ENCODE assay signal across 9 cellular contexts in genomic region chr2:224359569-224359968, GRCh38. TPM values are rescaled to one million over a fixed set of nuclear protein-coding genes. Genes with fewer than 3 reads are reported as not detected.
DNase-seq lines count a peak whose midpoint lies in the region; ATAC-seq and TF ChIP-seq lines count a peak whose summit lies in the region.
"Had no signal": no experiment of that assay in that cellular context is flagged by ENCODE, and none has a peak within 500 bp of the region (broad histone marks: within the 10 kb centered on the region; RNA-seq: fewer than 3 reads in every experiment).

No MANE protein-coding gene starts in this region.

- H3K27ac ChIP-seq in GM23338 (ENCODE audit: low read depth) (no peak overlapping the region), RWPE2 (ENCODE audit: poor library complexity, severe bottlenecking) (no peak overlapping the region), hepatocyte (no peak overlapping the region)

- no peak overlapping the region for H3K4me3 Mint-ChIP-seq in CD14-positive monocyte
- H3K4me3 Mint-ChIP-seq in GM23338: no peak overlapping the region

- 70% methylated on average over 3 of the region's 3 CpGs for WGBS in hepatocyte (ENCODE audit: low lambda C conversion rate, missing lambda C conversion rate)

- H3K36me3 Mint-ChIP-seq in CD14-positive monocyte: no peaks in the 10 kb centered on the region
- no peaks in the 10 kb centered on the region for H3K36me3 Mint-ChIP-seq in GM23338 (ENCODE audit: low read depth)

- H3K4me2 ChIP-seq in GM23338 (no peak overlapping the region), hepatocyte (no peak overlapping the region)

- no peaks in the 10 kb centered on the region for H3K9me2 ChIP-seq in GM23338 (ENCODE audit: insufficient read depth)
- H3K9me2 ChIP-seq in hepatocyte (replicated peaks; ENCODE audit: insufficient read depth): no peaks in the 10 kb centered on the region

- H3K9me3 Mint-ChIP-seq in CD14-positive monocyte: peaks cover 0 to 4% (median 0%) of the 10 kb centered on the region in 7 donors
- no peaks in the 10 kb centered on the region; the same call in 1 of the 3 replicates for H3K9me3 Mint-ChIP-seq in GM23338

- H4K20me1 ChIP-seq in GM23338 (replicated peaks; ENCODE audit: insufficient read depth): no peaks in the 10 kb centered on the region
- no peaks in the 10 kb centered on the region for H4K20me1 ChIP-seq in hepatocyte (ENCODE audit: insufficient read depth, poor library complexity, severe bottlenecking)

- no peaks in the 10 kb centered on the region for H3K36me3 ChIP-seq in GM23338 (ENCODE audit: insufficient read depth)
- H3K36me3 ChIP-seq in RWPE2 (ENCODE audit: low read depth): no peaks in the 10 kb centered on the region
- H3K36me3 ChIP-seq in hepatocyte (replicated peaks; ENCODE audit: insufficient read depth, low read depth): no peaks in the 10 kb centered on the region

- H3K4me1 ChIP-seq in GM23338 (ENCODE audit: insufficient read depth): no peaks in the 10 kb centered on the region
- peaks cover 14% of the 10 kb centered on the region for H3K4me1 ChIP-seq in RWPE2 (ENCODE audit: insufficient read depth, poor library complexity, severe bottlenecking)
- no peaks in the 10 kb centered on the region for H3K4me1 ChIP-seq in hepatocyte (ENCODE audit: insufficient read depth)

- H3K4me1 Mint-ChIP-seq in CD14-positive monocyte (peaks cover 5% of the 10 kb centered on the region), GM23338 (no peaks in the 10 kb centered on the region)

- DNase-seq in CD14-positive monocyte (ENCODE audit: low spot score) (no peak), GM23338 (ENCODE audit: low spot score) (peak; percentile 75), RWPE2 (ENCODE audit: low spot score) (no peak), iPS-NIHi7 (ENCODE audit: extremely low spot score) (peak; percentile 79), hepatocyte (ENCODE audit: low spot score) (no peak), mesenteric fat pad (ENCODE audit: low spot score) (no peak)
- no peak for DNase-seq in stimulated activated naive CD4-positive, alpha-beta T cell (lab: John Stamatoyannopoulos, UW)

- H2AFZ ChIP-seq in GM23338: peak overlapping the region; percentile 69; the same call in 1 of the 2 replicates
- H2AFZ ChIP-seq in hepatocyte: no peak overlapping the region

- TF ChIP-seq CTCF in CD14-positive monocyte (IDR thresholded peaks at IDR 0.05): peak; percentile 21
- peak; percentile 60 to 88 for TF ChIP-seq CTCF in GM23338 (conservative IDR thresholded peaks at IDR 0.05; ENCODE audit: low read depth in 2 of 2)
- TF ChIP-seq CTCF in RWPE2 (IDR thresholded peaks at IDR 0.05; ENCODE audit: poor library complexity, severe bottlenecking): peak; percentile 8
- no peak for TF ChIP-seq CTCF in hepatocyte (IDR thresholded peaks at IDR 0.05; ENCODE audit: poor library complexity)

- peak; percentile 95 for ATAC-seq in GM23338
- no peak for ATAC-seq in RWPE2 (ENCODE audit: low read depth)
- no peak for ATAC-seq in HG03045 (IDR thresholded peaks at IDR 0.05; ENCODE audit: unreplicated experiment)

- H3F3A ChIP-seq in GM23338 (replicated peaks; ENCODE audit: low read depth): no peaks in the 10 kb centered on the region

- H3K79me2 ChIP-seq in GM23338 (replicated peaks; ENCODE audit: insufficient read depth) (no peaks in the 10 kb centered on the region), hepatocyte (no peaks in the 10 kb centered on the region)

- no peak overlapping the region for H3K27ac Mint-ChIP-seq in CD14-positive monocyte
- H3K27ac Mint-ChIP-seq in GM23338: no peak overlapping the region

- no peaks in the 10 kb centered on the region for H3K9me3 ChIP-seq in RWPE2 (ENCODE audit: severe bottlenecking)
- H3K9me3 ChIP-seq in hepatocyte (ENCODE audit: low read depth): no peaks in the 10 kb centered on the region

- no peaks in the 10 kb centered on the region for H3K27me3 ChIP-seq in GM23338 (ENCODE audit: insufficient read depth)
- H3K27me3 ChIP-seq in RWPE2 (ENCODE audit: insufficient read depth, poor library complexity, severe bottlenecking): no peaks in the 10 kb centered on the region
- H3K27me3 ChIP-seq in hepatocyte: peaks cover 4% of the 10 kb centered on the region

- intact Hi-C loops in CD14-positive monocyte (cut with micrococcal nuclease): loop anchor here (5.0 to 10.0 kb wide), 4 partner anchors 93 to 1305 kb away; no protein-coding TSS in a partner anchor

- H3K4me3 ChIP-seq in GM23338: no peak overlapping the region
- no peak overlapping the region for H3K4me3 ChIP-seq in RWPE2 (ENCODE audit: severe bottlenecking)
- H3K4me3 ChIP-seq in hepatocyte: no peak overlapping the region
- H3K4me3 ChIP-seq: lung had no signal

- peaks cover under 1 to 2% (median 1%) of the 10 kb centered on the region in 3 donors for H3K27me3 Mint-ChIP-seq in CD14-positive monocyte (ENCODE audit: low read depth in 3 of 3)
- peaks cover 3% of the 10 kb centered on the region for H3K27me3 Mint-ChIP-seq in GM23338 (ENCODE audit: insufficient read depth, low read depth, poor library complexity)

TF ChIP-seq in GM23338, 12 proteins besides CTCF, POLR2A, EP300 and RAD21 (continues in another document):
- TF ChIP-seq JUNB (IDR thresholded peaks at IDR 0.05; ENCODE audit: unreplicated experiment) (no peak), ZNF462 (CRISPR knock-in tag; IDR thresholded peaks at IDR 0.05) (no peak), NANOG (IDR thresholded peaks at IDR 0.05; ENCODE audit: borderline replicate concordance) (no peak), ZNF331 (CRISPR knock-in tag; IDR thresholded peaks at IDR 0.05; ENCODE audit: low read depth) (no peak)
- TF ChIP-seq, protein P1, sequence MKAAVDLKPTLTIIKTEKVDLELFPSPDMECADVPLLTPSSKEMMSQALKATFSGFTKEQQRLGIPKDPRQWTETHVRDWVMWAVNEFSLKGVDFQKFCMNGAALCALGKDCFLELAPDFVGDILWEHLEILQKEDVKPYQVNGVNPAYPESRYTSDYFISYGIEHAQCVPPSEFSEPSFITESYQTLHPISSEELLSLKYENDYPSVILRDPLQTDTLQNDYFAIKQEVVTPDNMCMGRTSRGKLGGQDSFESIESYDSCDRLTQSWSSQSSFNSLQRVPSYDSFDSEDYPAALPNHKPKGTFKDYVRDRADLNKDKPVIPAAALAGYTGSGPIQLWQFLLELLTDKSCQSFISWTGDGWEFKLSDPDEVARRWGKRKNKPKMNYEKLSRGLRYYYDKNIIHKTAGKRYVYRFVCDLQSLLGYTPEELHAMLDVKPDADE (IDR thresholded peaks at IDR 0.05): no peak

RNA-seq across cellular contexts. Expression of gene FAM124B, which starts 42.3 kb away (rescaled TPM):
- polyA plus RNA-seq in CD14-positive monocyte (1 to 10 TPM; 2.0 to 2.1 TPM), GM23338 (2016; fragmentation: Nextera tagmentation; extraction: Ambion mirVana) (2.9 and 3.0 TPM in 2 replicates), hepatocyte (not detected in 2 replicates)
- total RNA-seq in GM23338 (2014; rRNA removed; shearing (Covaris generic)): 6.8 and 6.9 TPM in 2 replicates
- total RNA-seq in hepatocyte (0.17 and 0.36 TPM in 2 replicates), mesenteric fat pad (4.1 TPM)

Comparison
In these comparisons a context has a peak if more than half of its experiments do, and no peak if none do; other contexts are left out.
1. DNase-seq: peak in GM23338 (single experiment) and iPS-NIHi7 (single experiment); none in CD14-positive monocyte (single experiment), RWPE2 (single experiment), hepatocyte (single experiment), mesenteric fat pad (single experiment) and stimulated activated naive CD4-positive, alpha-beta T cell (0 of 6).